ENCODE assay signal across 30 cellular contexts in the genomic region with DNA sequence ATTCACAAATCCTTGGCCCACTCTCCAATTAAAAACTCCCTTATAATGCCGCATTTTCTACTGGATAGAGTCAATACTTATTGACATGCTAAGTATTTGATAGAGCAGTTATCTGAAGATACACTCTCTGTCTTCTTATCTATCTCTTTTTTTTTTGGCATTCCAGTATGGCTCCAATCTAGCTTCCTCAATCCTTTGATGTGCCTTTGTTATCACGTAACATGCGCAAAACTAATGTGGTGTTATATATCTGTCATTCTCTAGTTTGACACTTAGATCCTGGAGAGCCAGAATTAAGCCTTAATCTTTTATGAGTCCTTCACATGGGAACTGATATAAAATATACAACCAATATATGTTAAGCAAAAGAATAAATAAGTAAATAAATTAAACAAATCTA. TPM values are rescaled to one million over a fixed set of nuclear protein-coding genes. Genes with fewer than 3 reads are reported as not detected.
"Had no signal": no experiment of that assay in that cellular context is flagged by ENCODE, and none has a peak within 500 bp of the region (broad histone marks: within the 10 kb centered on the region; RNA-seq: fewer than 3 reads in every experiment).

No MANE protein-coding gene starts in this region.

- H3K4me3 ChIP-seq: MG63, Peyer's patch, SJCRH30 had no signal

- FAIRE-seq: HepG2 had no signal

- H3K27ac Mint-ChIP-seq: WTC11 had no signal

- DNase-seq: activated CD4-positive, alpha-beta T cell treated with anti-CD3 and anti-CD28 coated beads for 48 hours; activated CD4-positive, alpha-beta T cell treated with anti-CD3 and anti-CD28 coated beads, Interleukin-2, amount 50 U/mL, for 4 hours; activated CD4-positive, CD25-positive, alpha-beta regulatory T cell treated with anti-CD3 and anti-CD28 coated beads, Interleukin-2, amount 50 U/mL, for 72 hours; activated CD8-positive, alpha-beta memory T cell treated with anti-CD3 and anti-CD28 coated beads, Interleukin-2, amount 10 ng/mL, durations not matched to agents 7 days and 5 days; activated CD8-positive, alpha-beta T cell treated with anti-CD3 and anti-CD28 coated beads, Interleukin-2, amount 10 ng/mL, durations not matched to agents 7 days and 5 days; activated effector memory CD4-positive, alpha-beta T cell treated with Interleukin-2 at 50 U/mL for 16 hours; activated naive CD4-positive, alpha-beta T cell; amygdala; MG63; MV-4-11; NCI-H1105; NCI-H1436; NCI-H187; NCI-H2081; NCI-H526; NCI-H82; NK-92 treated with Interleukin-12 subunit alpha and Interleukin-12 subunit beta, amount 100 ng/mL, for 24 hours; Peyer's patch; Right ventricle myocardium superior; SJCRH30; SK-N-SH; T-helper 1 cell had no signal

- H3K36me3 Mint-ChIP-seq: activated naive CD8-positive, alpha-beta T cell; WTC11 had no signal

- H3K27me3 Mint-ChIP-seq: activated CD8-positive, alpha-beta memory T cell treated with anti-CD3 and anti-CD28 coated beads, Interleukin-2, amount 10 ng/mL, durations not matched to agents 7 days and 5 days; activated naive CD8-positive, alpha-beta T cell had no signal

- H3K4me2 ChIP-seq: SK-N-SH had no signal

- H3K27me3 ChIP-seq: MG63, Peyer's patch, SJCRH30 had no signal

- H3K9ac ChIP-seq: SK-N-SH had no signal

- H3K9me3 ChIP-seq: MG63, Peyer's patch, SJCRH30, SK-N-SH had no signal

- H3K27ac ChIP-seq: Peyer's patch, RWPE1, SJCRH30 had no signal

- H3K9me3 Mint-ChIP-seq: activated T-cell treated with anti-CD3 and anti-CD28 coated beads, Interleukin-2, amount 50 U/mL, for 24 hours; activated T-helper 1 cell treated with anti-CD3 and anti-CD28 coated beads, Interleukin-12 subunit alpha, Interleukin-12 subunit beta, Interleukin-2, Interleukin-4 antibody, amounts not matched to agents 30 ng/mL and 10 ng/mL and 1 ng/mL, durations not matched to agents 14 hours and 24 hours and 36 hours; WTC11 had no signal

- H3K4me3 Mint-ChIP-seq: activated CD8-positive, alpha-beta memory T cell treated with anti-CD3 and anti-CD28 coated beads, Interleukin-2, amount 10 ng/mL, durations not matched to agents 7 days and 5 days; activated CD8-positive, alpha-beta T cell treated with anti-CD3 and anti-CD28 coated beads, Interleukin-2, amount 10 ng/mL, durations not matched to agents 7 days and 5 days; activated naive CD8-positive, alpha-beta T cell; activated T-cell treated with anti-CD3 and anti-CD28 coated beads, Interleukin-2, amount 50 U/mL, for 24 hours; activated T-helper 1 cell treated with anti-CD3 and anti-CD28 coated beads, Interleukin-12 subunit alpha, Interleukin-12 subunit beta, Interleukin-2, Interleukin-4 antibody, amounts not matched to agents 30 ng/mL and 10 ng/mL and 1 ng/mL, durations not matched to agents 14 hours and 24 hours and 36 hours; WTC11 had no signal

- H3K4me1 ChIP-seq: Peyer's patch, SJCRH30 had no signal

- H3K36me3 ChIP-seq: MG63, Peyer's patch, SJCRH30 had no signal

- ATAC-seq: HepG2 had no signal

RNA-seq across cellular contexts. Expression of a gene that starts 54.7 kb away (rescaled TPM):
- total RNA-seq: activated CD8-positive, alpha-beta memory T cell treated with anti-CD3 and anti-CD28 coated beads, Interleukin-2, amount 10 ng/mL, durations not matched to agents 7 days and 5 days; activated CD8-positive, alpha-beta T cell treated with anti-CD3 and anti-CD28 coated beads, Interleukin-2, amount 10 ng/mL, durations not matched to agents 7 days and 5 days; activated T-helper 1 cell treated with anti-CD3 and anti-CD28 coated beads, Interleukin-12 subunit alpha, Interleukin-12 subunit beta, Interleukin-2, Interleukin-4 antibody, amounts not matched to agents 30 ng/mL and 10 ng/mL and 1 ng/mL, durations not matched to agents 14 hours and 24 hours and 36 hours; HepG2; NCI-H460; SJCRH30; T-helper 2 cell treated with Interferon-gamma antibody and Interleukin-4, amounts not matched to agents 100 ng/mL and 5 ng/mL, for 36 hours had no signal
- polyA plus RNA-seq: HepG2, SK-N-SH had no signal
